8 cellular contexts compared by ENCODE assay signal in the genomic region with DNA sequence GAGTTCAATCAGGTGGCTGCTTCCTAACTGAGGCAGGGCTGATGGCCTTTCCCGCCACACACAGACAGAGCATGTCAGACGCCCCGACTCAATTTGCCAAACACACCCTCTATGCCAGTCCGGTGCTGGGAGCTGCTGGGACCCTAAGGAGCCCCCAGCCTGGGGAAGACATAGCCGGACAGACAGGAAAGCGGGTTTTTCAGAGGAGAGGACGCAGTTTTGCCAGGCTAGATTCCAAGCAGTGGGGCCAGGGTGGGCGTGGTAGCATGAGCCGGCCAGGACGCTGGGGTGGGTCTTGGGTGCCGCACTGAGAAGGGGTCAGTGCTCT. TPM values are rescaled to one million over a fixed set of nuclear protein-coding genes. Genes with fewer than 3 reads are reported as not detected.
A peak's percentile ranks its signal among the peaks of the same experiment; 100 is the strongest.
DNase-seq lines count a peak whose midpoint lies in the region; ATAC-seq and TF ChIP-seq lines count a peak whose summit lies in the region.

No MANE protein-coding gene starts in this region.

- no peak overlapping the region for H3K9ac ChIP-seq in liver (ENCODE audit: low read depth in 1 of 2, low read length in 2 of 2)

- no peaks in the 10 kb centered on the region for H3K27me3 Mint-ChIP-seq in activated naive CD4-positive, alpha-beta T cell treated with anti-CD3 and anti-CD28 coated beads for 36 hours (ENCODE audit: low read depth)
- H3K27me3 Mint-ChIP-seq in activated naive CD8-positive, alpha-beta T cell treated with anti-CD3 and anti-CD28 coated beads, Interleukin-2, amount 10 ng/mL, durations not matched to agents 7 days and 5 days: no peaks in the 10 kb centered on the region

- TF ChIP-seq CTCF in liver (IDR thresholded peaks at IDR 0.05; ENCODE audit: low read depth, low read length, missing input control) (no peak), transverse colon (IDR thresholded peaks at IDR 0.05) (no peak)

- peaks cover 5 to 44% (median 25%) of the 10 kb centered on the region in 4 donors for H3K4me1 ChIP-seq in liver (ENCODE audit: control insufficient read depth in 4 of 4, insufficient read depth in 4 of 4, low read length in 3 of 4)
- peaks cover 10 to 29% (median 18%) of the 10 kb centered on the region in 4 donors for H3K4me1 ChIP-seq in transverse colon

- no peak for ATAC-seq in activated naive CD4-positive, alpha-beta T cell treated with anti-CD3 and anti-CD28 coated beads, Interleukin-2, amount 50 U/mL, for 72 hours
- no peak for ATAC-seq in activated naive CD8-positive, alpha-beta T cell treated with anti-CD3 and anti-CD28 coated beads, Interleukin-2, amount 10 ng/mL, durations not matched to agents 7 days and 5 days (ENCODE audit: low read depth)

- WGBS in liver: 39% methylated on average over 11 of the region's 11 CpGs
- WGBS in transverse colon (ENCODE audit: low coverage in 1 of 2), 2 donors: 27% methylated on average over 11 of the region's 11 CpGs; no CpG with 5 or more reads in 1 of the 2 donors

- in situ Hi-C loops in transverse colon (cut with MboI; ENCODE audit: low pct_ligation_motif_present in 1 of 4, low pct_unique_long_range_greater_than_20kb in 1 of 4, low sequenced_read_pairs in 3 of 4): no loop called here

- H3K4me3 Mint-ChIP-seq in activated naive CD4-positive, alpha-beta T cell treated with anti-CD3 and anti-CD28 coated beads for 36 hours: peak overlapping the region; percentile 71
- peak overlapping the region; percentile 71 for H3K4me3 Mint-ChIP-seq in activated naive CD8-positive, alpha-beta T cell treated with anti-CD3 and anti-CD28 coated beads, Interleukin-2, amount 10 ng/mL, durations not matched to agents 7 days and 5 days

- intact Hi-C loops in activated naive CD4-positive, alpha-beta T cell treated with anti-CD3 and anti-CD28 coated beads for 36 hours (cut with micrococcal nuclease): loop anchor here (1.0 kb wide), 1 partner anchor 75 kb away; no protein-coding TSS in a partner anchor
- intact Hi-C loops in transverse colon (cut with DNase I; ENCODE audit: low total_unique reads): no loop called here

- TF ChIP-seq POLR2A in transverse colon (IDR thresholded peaks at IDR 0.05): no peak

- POLR2A ChIA-PET in activated naive CD8-positive, alpha-beta T cell treated with anti-CD3 and anti-CD28 coated beads, Interleukin-2, amount 10 ng/mL, durations not matched to agents 7 days and 5 days (lab: Charles Lee): interaction anchor here (0.6 to 3.7 kb wide), 5 partner anchors 26 to 246 kb away, joined by 3 to 29 read pairs (median 8); partner anchors contain the start of genes PIK3R2 and SLC5A5

- no peak for TF ChIP-seq EP300 in transverse colon (IDR thresholded peaks at IDR 0.05; ENCODE audit: low read depth)

- no peaks in the 10 kb centered on the region for H3K36me3 Mint-ChIP-seq in activated naive CD4-positive, alpha-beta T cell treated with anti-CD3 and anti-CD28 coated beads for 36 hours (ENCODE audit: low read depth)
- H3K36me3 Mint-ChIP-seq in activated naive CD4-positive, alpha-beta T cell treated with anti-CD3 and anti-CD28 coated beads, Interleukin-2, amount 50 U/mL, for 72 hours: peaks cover 0 to 5% of the 10 kb centered on the region in 2 donors
- H3K36me3 Mint-ChIP-seq in activated naive CD8-positive, alpha-beta T cell treated with anti-CD3 and anti-CD28 coated beads, Interleukin-2, amount 10 ng/mL, durations not matched to agents 7 days and 5 days: peaks cover 4% of the 10 kb centered on the region

- no peaks in the 10 kb centered on the region for H3K27me3 ChIP-seq in liver (ENCODE audit: control insufficient read depth in 4 of 4, insufficient read depth in 4 of 4, low read length in 3 of 4)
- no peaks in the 10 kb centered on the region for H3K27me3 ChIP-seq in transverse colon

- no peaks in the 10 kb centered on the region for H3K9me3 Mint-ChIP-seq in activated naive CD4-positive, alpha-beta T cell treated with anti-CD3 and anti-CD28 coated beads for 36 hours
- no peaks in the 10 kb centered on the region for H3K9me3 Mint-ChIP-seq in activated naive CD4-positive, alpha-beta T cell treated with anti-CD3 and anti-CD28 coated beads, Interleukin-2, amount 50 U/mL, for 72 hours
- no peaks in the 10 kb centered on the region for H3K9me3 Mint-ChIP-seq in activated naive CD8-positive, alpha-beta T cell treated with anti-CD3 and anti-CD28 coated beads, Interleukin-2, amount 10 ng/mL, durations not matched to agents 7 days and 5 days

- H3K27ac Mint-ChIP-seq in activated naive CD4-positive, alpha-beta T cell treated with anti-CD3 and anti-CD28 coated beads for 36 hours: peak overlapping the region; percentile 37
- H3K27ac Mint-ChIP-seq in activated naive CD4-positive, alpha-beta T cell treated with anti-CD3 and anti-CD28 coated beads, Interleukin-2, amount 50 U/mL, for 72 hours: peak overlapping the region in 1 of 2 donors; percentile 67
- peak overlapping the region; percentile 42 for H3K27ac Mint-ChIP-seq in activated naive CD8-positive, alpha-beta T cell treated with anti-CD3 and anti-CD28 coated beads, Interleukin-2, amount 10 ng/mL, durations not matched to agents 7 days and 5 days

- no peaks in the 10 kb centered on the region for H3K9me3 ChIP-seq in liver (ENCODE audit: control insufficient read depth in 4 of 4, low read length in 3 of 4)
- no peaks in the 10 kb centered on the region for H3K9me3 ChIP-seq in transverse colon

- CTCF ChIA-PET in activated naive CD4-positive, alpha-beta T cell treated with anti-CD3 and anti-CD28 coated beads for 36 hours (lab: Charles Lee): interaction anchor here (1.0 to 1.7 kb wide), 2 partner anchors 35 to 110 kb away, joined by 3 read pairs; partner anchors contain the start of gene PIK3R2

- no peak for TF ChIP-seq RAD21 in liver (IDR thresholded peaks at IDR 0.05)

- H3K4me1 Mint-ChIP-seq in activated naive CD4-positive, alpha-beta T cell treated with anti-CD3 and anti-CD28 coated beads for 36 hours (ENCODE audit: low read depth): peaks cover 35% of the 10 kb centered on the region
- H3K4me1 Mint-ChIP-seq in activated naive CD8-positive, alpha-beta T cell treated with anti-CD3 and anti-CD28 coated beads, Interleukin-2, amount 10 ng/mL, durations not matched to agents 7 days and 5 days: peaks cover 32% of the 10 kb centered on the region

- no peak for DNase-seq in activated naive CD4-positive, alpha-beta T cell treated with anti-CD3 and anti-CD28 coated beads for 36 hours
- DNase-seq in activated naive CD4-positive, alpha-beta T cell treated with anti-CD3 and anti-CD28 coated beads, Interleukin-2, amount 50 U/mL, for 72 hours (ENCODE audit: low spot score in 2 of 2): no peak
- peak; percentile 42 for DNase-seq in activated naive CD8-positive, alpha-beta T cell treated with anti-CD3 and anti-CD28 coated beads, Interleukin-2, amount 10 ng/mL, durations not matched to agents 7 days and 5 days
- DNase-seq in transverse colon (no peak), hepatic stellate cell (ENCODE audit: low spot score) (no peak), NCI-H2227 treated with DMSO at 0.1 percent for 48 hours (lab: John Stamatoyannopoulos, UW) (no peak)
- no peak for DNase-seq in activated CD4-positive, CD25-positive, alpha-beta regulatory T cell (lab: John Stamatoyannopoulos, UW)

- peak overlapping the region; percentile 18 to 73 (median 26) for H3K4me3 ChIP-seq in liver (ENCODE audit: low read depth in 1 of 3, low read length in 3 of 3)
- peak overlapping the region in 2 of 4 donors; percentile 75 to 93 for H3K4me3 ChIP-seq in transverse colon

- H3K27ac ChIP-seq in liver (ENCODE audit: low read depth in 1 of 2, low read length in 2 of 2) (peak overlapping the region in 1 of 2 donors; percentile 34), transverse colon (peak overlapping the region; percentile 13 to 83 (median 38))

- peaks cover 2 to 7% (median 3%) of the 10 kb centered on the region in 4 donors for H3K36me3 ChIP-seq in liver (ENCODE audit: control insufficient read depth in 4 of 4, insufficient read depth in 3 of 4, low read depth in 1 of 4, low read length in 3 of 4)
- H3K36me3 ChIP-seq in transverse colon: no peaks in the 10 kb centered on the region

TF ChIP-seq in liver, 16 proteins besides CTCF, POLR2A, EP300 and RAD21 (continues in another document):
- TF ChIP-seq HNF4A (conservative IDR thresholded peaks at IDR 0.05): no peak
- no peak for TF ChIP-seq SP1 (IDR thresholded peaks at IDR 0.05)
- TF ChIP-seq RXRA (IDR thresholded peaks at IDR 0.05): no peak

RNA-seq across cellular contexts. Expression of gene MAST3, which starts 19.8 kb away (rescaled TPM):
- 10 to 100 TPM; 12.8 to 13.5 TPM for total RNA-seq in activated naive CD4-positive, alpha-beta T cell treated with anti-CD3 and anti-CD28 coated beads for 36 hours
- total RNA-seq in activated naive CD4-positive, alpha-beta T cell treated with anti-CD3 and anti-CD28 coated beads, Interleukin-2, amount 50 U/mL, for 72 hours: 10 to 100 TPM; 19.5 to 54.6 TPM
- 10 to 100 TPM; 36.7 to 38.3 TPM for total RNA-seq in activated naive CD8-positive, alpha-beta T cell treated with anti-CD3 and anti-CD28 coated beads, Interleukin-2, amount 10 ng/mL, durations not matched to agents 7 days and 5 days
- total RNA-seq in liver: 10 to 100 TPM in 1 of 2 donors, 1 to 10 TPM in 1; 8.6 to 10.6 TPM
- 1 to 10 TPM; 4.3 to 4.7 TPM for polyA plus RNA-seq in liver
- total RNA-seq in transverse colon: 10 to 100 TPM; 27.2 to 53.5 (median 32.7) TPM

RNA-seq across cellular contexts. Expression of gene IL12RB1, which starts 30.6 kb away (rescaled TPM):
- 10 to 100 TPM; 10.1 to 14.4 TPM for total RNA-seq in activated naive CD4-positive, alpha-beta T cell treated with anti-CD3 and anti-CD28 coated beads for 36 hours
- total RNA-seq in activated naive CD4-positive, alpha-beta T cell treated with anti-CD3 and anti-CD28 coated beads, Interleukin-2, amount 50 U/mL, for 72 hours: 10 to 100 TPM; 14.6 to 25.0 TPM
- total RNA-seq in activated naive CD8-positive, alpha-beta T cell treated with anti-CD3 and anti-CD28 coated beads, Interleukin-2, amount 10 ng/mL, durations not matched to agents 7 days and 5 days: 10 to 100 TPM; 52.5 to 56.4 TPM
- total RNA-seq in liver: 1 to 10 TPM; 1.3 to 2.4 TPM
- under 1 TPM; 0.43 to 0.90 TPM for polyA plus RNA-seq in liver
- 1 to 10 TPM in 1 of 4 donors, under 1 TPM in 1, not detected in 2; 0.55 to 2.1 TPM for total RNA-seq in transverse colon

RNA-seq across cellular contexts. Expression of gene PIK3R2, which starts 35.6 kb away (rescaled TPM):
- 10 to 100 TPM; 16.1 to 16.3 TPM for total RNA-seq in activated naive CD4-positive, alpha-beta T cell treated with anti-CD3 and anti-CD28 coated beads for 36 hours
- total RNA-seq in activated naive CD4-positive, alpha-beta T cell treated with anti-CD3 and anti-CD28 coated beads, Interleukin-2, amount 50 U/mL, for 72 hours: 10 to 100 TPM; 13.6 to 18.3 TPM
- 10 to 100 TPM; 11.4 to 12.9 TPM for total RNA-seq in activated naive CD8-positive, alpha-beta T cell treated with anti-CD3 and anti-CD28 coated beads, Interleukin-2, amount 10 ng/mL, durations not matched to agents 7 days and 5 days
- total RNA-seq in liver: 10 to 100 TPM in 1 of 2 donors, 1 to 10 TPM in 1; 9.1 to 37.8 TPM
- 1 to 10 TPM; 1.5 to 6.2 TPM for polyA plus RNA-seq in liver
- total RNA-seq in transverse colon: 100 to 1,000 TPM in 1 of 4 donors, 10 to 100 TPM in 3; 30.5 to 135 (median 31.2) TPM

RNA-seq across cellular contexts. Expression of gene IFI30, which starts 56.3 kb away (rescaled TPM):
- 10 to 100 TPM; 19.0 to 20.8 TPM for total RNA-seq in activated naive CD4-positive, alpha-beta T cell treated with anti-CD3 and anti-CD28 coated beads for 36 hours
- total RNA-seq in activated naive CD4-positive, alpha-beta T cell treated with anti-CD3 and anti-CD28 coated beads, Interleukin-2, amount 50 U/mL, for 72 hours: 10 to 100 TPM; 28.0 to 65.3 TPM
- total RNA-seq in activated naive CD8-positive, alpha-beta T cell treated with anti-CD3 and anti-CD28 coated beads, Interleukin-2, amount 10 ng/mL, durations not matched to agents 7 days and 5 days: 10 to 100 TPM; 78.8 to 80.8 TPM
- total RNA-seq in liver: 100 to 1,000 TPM in 1 of 2 donors, 10 to 100 TPM in 1; 60.2 to 129 TPM
- polyA plus RNA-seq in liver: 100 to 1,000 TPM in 1 of 2 donors, 10 to 100 TPM in 1; 89.0 to 130 TPM
- 10 to 100 TPM in 3 of 4 donors, 1 to 10 TPM in 1; 10.0 to 50.8 (median 32.8) TPM for total RNA-seq in transverse colon
